In the genomic region with DNA sequence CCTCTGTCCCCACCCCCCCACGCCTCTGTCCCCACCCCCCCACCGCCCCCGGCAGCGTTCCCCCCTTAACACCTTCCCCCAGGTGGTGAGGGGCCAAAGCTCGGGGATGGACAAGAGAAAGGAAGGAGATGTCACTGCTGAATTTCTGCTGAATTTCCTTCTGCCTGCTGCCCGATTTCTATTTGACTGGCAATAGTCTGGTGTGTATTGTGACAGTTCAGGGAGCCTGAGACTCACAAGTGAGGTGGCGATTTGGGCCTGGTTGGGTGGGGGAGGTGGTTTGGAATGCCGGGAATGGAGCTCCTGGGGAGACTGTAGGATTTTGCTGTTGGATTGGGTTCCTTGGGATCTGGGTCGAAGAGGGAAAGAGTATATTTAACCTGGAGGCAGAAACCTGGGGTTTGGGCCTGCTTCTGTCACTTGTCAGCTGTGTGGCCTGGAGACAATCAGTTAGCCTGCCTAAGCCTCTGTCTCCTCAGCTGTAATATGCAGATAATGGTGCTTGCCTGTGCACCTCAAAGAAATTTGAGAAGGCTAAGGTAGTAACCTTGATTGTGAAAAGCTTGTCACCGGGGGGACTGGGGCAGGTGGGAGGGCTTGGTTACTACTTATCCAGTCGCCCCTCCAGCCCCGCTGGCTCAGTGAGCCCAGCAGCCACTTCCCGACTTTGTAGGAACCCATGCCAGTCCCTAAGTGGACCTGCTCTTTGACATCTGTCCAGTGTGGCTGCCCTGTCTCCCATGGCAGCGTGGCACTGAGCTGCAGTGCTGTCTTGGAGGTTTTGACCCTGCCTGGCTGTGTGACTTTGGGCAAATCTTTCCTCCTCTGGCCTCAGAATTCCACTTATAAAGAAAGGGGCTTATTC, we compare ENCODE assay signal across 8 cellular contexts. TPM values are rescaled to one million over a fixed set of nuclear protein-coding genes. Genes with fewer than 3 reads are reported as not detected.
DNase-seq lines count a peak whose midpoint lies in the region; ATAC-seq and TF ChIP-seq lines count a peak whose summit lies in the region.

No MANE protein-coding gene starts in this region.

- peak; percentile 45 for ATAC-seq in Right ventricle myocardium superior (ENCODE audit: poor library complexity)
- no peak for ATAC-seq in HG02885 (IDR thresholded peaks at IDR 0.05; ENCODE audit: poor library complexity, unreplicated experiment)

- H3K27ac ChIP-seq in WERI-Rb-1 = peak overlapping the region; percentile 61

- no peaks in the 10 kb centered on the region for H3K27me3 ChIP-seq in WERI-Rb-1 (ENCODE audit: insufficient read depth, low read depth, severe bottlenecking)

- no peaks in the 10 kb centered on the region for H3K27me3 Mint-ChIP-seq in activated naive CD4-positive, alpha-beta T cell treated with anti-CD3 and anti-CD28 coated beads, Interleukin-2, amount 50 U/mL, for 24 hours

- H3K4me3 Mint-ChIP-seq in activated naive CD4-positive, alpha-beta T cell treated with anti-CD3 and anti-CD28 coated beads, Interleukin-2, amount 50 U/mL, for 24 hours = peak overlapping the region; percentile 79

- DNase-seq in activated naive CD4-positive, alpha-beta T cell treated with anti-CD3 and anti-CD28 coated beads, Interleukin-2, amount 50 U/mL, for 16 hours = no peak
- DNase-seq in WERI-Rb-1 (no peak), Right ventricle myocardium superior (peak; percentile 61), renal cortical epithelial cell (ENCODE audit: low read depth) (peak; percentile 64), KG1 (lab: John Stamatoyannopoulos, UW) (no peak), SIG-M5 (lab: John Stamatoyannopoulos, UW) (no peak)

- peaks cover 50% of the 10 kb centered on the region for H3K4me1 Mint-ChIP-seq in activated naive CD4-positive, alpha-beta T cell treated with anti-CD3 and anti-CD28 coated beads, Interleukin-2, amount 50 U/mL, for 24 hours

- no peaks in the 10 kb centered on the region for H3K9me3 Mint-ChIP-seq in activated naive CD4-positive, alpha-beta T cell treated with anti-CD3 and anti-CD28 coated beads, Interleukin-2, amount 50 U/mL, for 24 hours

- intact Hi-C loops in Right ventricle myocardium superior (cut with DNase I) = no loop called here

- no peak overlapping the region for H3K4me3 ChIP-seq in WERI-Rb-1 (ENCODE audit: low read depth, low read length)

- H3K36me3 ChIP-seq in WERI-Rb-1 = 0 out of 2 replicates have a peak, but pooled peaks cover 3% of the 10 kb centered on the region

- H3K9me3 ChIP-seq in WERI-Rb-1 (ENCODE audit: severe bottlenecking) = no peaks in the 10 kb centered on the region

- TF ChIP-seq CTCF in WERI-Rb-1 (IDR thresholded peaks at IDR 0.05; ENCODE audit: low read depth, low read length) = no peak

- peak overlapping the region; percentile 93 for H3K27ac Mint-ChIP-seq in activated naive CD4-positive, alpha-beta T cell treated with anti-CD3 and anti-CD28 coated beads, Interleukin-2, amount 50 U/mL, for 24 hours

- H3K36me3 Mint-ChIP-seq in activated naive CD4-positive, alpha-beta T cell treated with anti-CD3 and anti-CD28 coated beads, Interleukin-2, amount 50 U/mL, for 24 hours = no peaks in the 10 kb centered on the region

RNA-seq across cellular contexts. Expression of gene LMNA, which starts 7.7 kb away (rescaled TPM):
- 270 TPM for total RNA-seq in Right ventricle myocardium superior
- total RNA-seq in renal cortical epithelial cell = 420 and 617 TPM in 2 replicates

RNA-seq across cellular contexts. Expression of gene MEX3A, which starts 24.6 kb away (rescaled TPM):
- total RNA-seq in Right ventricle myocardium superior (0.16 TPM), renal cortical epithelial cell (5.0 and 7.1 TPM in 2 replicates)

RNA-seq across cellular contexts. Expression of gene RAB25, which starts 45.9 kb away (rescaled TPM):
- total RNA-seq in Right ventricle myocardium superior = not detected
- total RNA-seq in renal cortical epithelial cell = 0.50 and 43.9 TPM in 2 replicates

RNA-seq across cellular contexts. Expression of gene SEMA4A, which starts 46.5 kb away (rescaled TPM):
- total RNA-seq in Right ventricle myocardium superior (1.4 TPM), renal cortical epithelial cell (0.69 and 7.4 TPM in 2 replicates)

RNA-seq across cellular contexts. Expression of gene LAMTOR2, which starts 52.3 kb away (rescaled TPM):
- total RNA-seq in Right ventricle myocardium superior = 64.4 TPM
- total RNA-seq in renal cortical epithelial cell = 53.6 and 79.0 TPM in 2 replicates

Comparison
In these comparisons a context has a peak if more than half of its experiments do, and no peak if none do; other contexts are left out.
1. DNase-seq: peak in Right ventricle myocardium superior (single experiment) and renal cortical epithelial cell (single experiment); none in activated naive CD4-positive, alpha-beta T cell treated with anti-CD3 and anti-CD28 coated beads, Interleukin-2, amount 50 U/mL, for 16 hours (single experiment), WERI-Rb-1 (single experiment), KG1 (single experiment) and SIG-M5 (single experiment).